24 cellular contexts compared by ENCODE assay signal in genomic region chr18:77977331-77977730, GRCh38.
"Had no signal": no experiment of that assay in that cellular context is flagged by ENCODE, and none has a peak within 500 bp of the region (broad histone marks: within the 10 kb centered on the region; RNA-seq: fewer than 3 reads in every experiment).

No MANE protein-coding gene starts in this region.

- H3K4me1 ChIP-seq: esophagus squamous epithelium, gastrocnemius medialis, heart right ventricle, left lung, lower lobe of right lung had no signal

- H3K4me1 Mint-ChIP-seq: mesothelial cell of epicardium had no signal

- H3K4me3 ChIP-seq: coronary artery, dorsolateral prefrontal cortex, esophagus squamous epithelium, gastrocnemius medialis, heart right ventricle, left lung, lower lobe of right lung, mucosa of descending colon had no signal

- H3K27ac ChIP-seq: coronary artery, dorsolateral prefrontal cortex, esophagus squamous epithelium, gastrocnemius medialis, heart right ventricle, left lung, lower lobe of right lung had no signal

- FAIRE-seq: colon, endothelial cell of umbilical vein, islet of Langerhans, keratinocyte had no signal

- H3K27ac Mint-ChIP-seq: mesothelial cell of epicardium had no signal

- DNase-seq: dermis blood vessel endothelial cell; dorsolateral prefrontal cortex; effector CD4-positive, alpha-beta T cell; effector memory CD4-positive, alpha-beta T cell; esophagus squamous epithelium; foreskin fibroblast; foreskin melanocyte; gastrocnemius medialis; glutamatergic neuron; head of caudate nucleus; heart right ventricle; hippocampal formation; left cardiac atrium; left lung; left ventricle myocardium superior; lower lobe of right lung; mesenchymal stem cell; mucosa of descending colon had no signal

- H3K36me3 Mint-ChIP-seq: mesothelial cell of epicardium had no signal

- H3K36me3 ChIP-seq: esophagus squamous epithelium, gastrocnemius medialis, heart right ventricle, left lung, lower lobe of right lung had no signal

- H3K9me3 ChIP-seq: esophagus squamous epithelium, gastrocnemius medialis, lower lobe of right lung had no signal

- H3K4me3 Mint-ChIP-seq: mesothelial cell of epicardium had no signal

- ATAC-seq: gastrocnemius medialis, heart right ventricle, left cardiac atrium, left lung, left ventricle myocardium superior, lower lobe of right lung, mucosa of descending colon had no signal

- H3K27me3 ChIP-seq: esophagus squamous epithelium, gastrocnemius medialis, heart right ventricle, left lung had no signal
